Comparison of ENCODE assay signal across 2 cellular contexts in genomic region chr20:33291416-33291815, GRCh38.
TF ChIP-seq lines count a peak whose summit lies in the region.

No MANE protein-coding gene starts in this region.

TF ChIP-seq in GM23338, 12 proteins besides CTCF, POLR2A, EP300 and RAD21:
- TF ChIP-seq JUNB (IDR thresholded peaks at IDR 0.05; ENCODE audit: unreplicated experiment), result no peak
- TF ChIP-seq STAT1 (IDR thresholded peaks at IDR 0.05; ENCODE audit: unreplicated experiment), result no peak
- TF ChIP-seq EZH2 (IDR thresholded peaks at IDR 0.05; ENCODE audit: low read depth, unreplicated experiment), result no peak
- TF ChIP-seq POLR2AphosphoS5 (IDR thresholded peaks at IDR 0.05; ENCODE audit: low read depth), result no peak
- no peak for TF ChIP-seq ETS1 (IDR thresholded peaks at IDR 0.05)
- no peak for TF ChIP-seq ZNF331 (CRISPR knock-in tag; IDR thresholded peaks at IDR 0.05; ENCODE audit: low read depth)
- TF ChIP-seq CREB1 (CRISPR knock-in tag; IDR thresholded peaks at IDR 0.05; ENCODE audit: low read depth), result no peak
- no peak for TF ChIP-seq ZNF114 (CRISPR knock-in tag; IDR thresholded peaks at IDR 0.05)
- no peak for TF ChIP-seq REST (IDR thresholded peaks at IDR 0.05; ENCODE audit: unreplicated experiment)
- TF ChIP-seq EZH2phosphoT487 (IDR thresholded peaks at IDR 0.05; ENCODE audit: unreplicated experiment), result no peak
- TF ChIP-seq ZNF462 (CRISPR knock-in tag; IDR thresholded peaks at IDR 0.05), result no peak
- no peak for TF ChIP-seq NANOG (IDR thresholded peaks at IDR 0.05; ENCODE audit: borderline replicate concordance)
TF ChIP-seq in GM23338: peak in this region for 0.

TF ChIP-seq in K562, 482 proteins besides CTCF, POLR2A, EP300 and RAD21:
- TF ChIP-seq FUS (optimal IDR thresholded peaks at IDR 0.05; ENCODE audit: low read depth, low read length), result no peak
- TF ChIP-seq HIVEP1 (CRISPR knock-in tag; IDR thresholded peaks at IDR 0.05), result no peak
- TF ChIP-seq ZNF280A (IDR thresholded peaks at IDR 0.05; ENCODE audit: low read depth, partially characterized antibody), result no peak
- TF ChIP-seq DDX20 (tag; IDR thresholded peaks at IDR 0.05; ENCODE audit: low read depth), result no peak
- TF ChIP-seq POLR2H (tag; IDR thresholded peaks at IDR 0.05; ENCODE audit: low read depth), result no peak
- no peak for TF ChIP-seq STAT6 (CRISPR knock-in tag; IDR thresholded peaks at IDR 0.05)
- no peak for TF ChIP-seq NELFE (IDR thresholded peaks at IDR 0.05; ENCODE audit: insufficient read depth, insufficient read length)
- no peak for TF ChIP-seq BCLAF1 (IDR thresholded peaks at IDR 0.05; ENCODE audit: borderline replicate concordance in 1 of 2, control insufficient read depth in 1 of 2, low read depth in 2 of 2, low read length in 1 of 2)
- TF ChIP-seq ZNF184 (CRISPR knock-in tag; IDR thresholded peaks at IDR 0.05), result no peak
- no peak for TF ChIP-seq MAFG (tag; conservative IDR thresholded peaks at IDR 0.05)
- no peak for TF ChIP-seq HDAC1 (IDR thresholded peaks at IDR 0.05)
- TF ChIP-seq FOXP1 (CRISPR knock-in tag; IDR thresholded peaks at IDR 0.05), result no peak
- TF ChIP-seq NFIC (IDR thresholded peaks at IDR 0.05), result no peak
- no peak for TF ChIP-seq ARID3A (IDR thresholded peaks at IDR 0.05; ENCODE audit: borderline replicate concordance, low read depth, low read length)
- no peak for TF ChIP-seq ZNF282 (CRISPR knock-in tag; IDR thresholded peaks at IDR 0.05)
- no peak for TF ChIP-seq FOXP4 (CRISPR knock-in tag; IDR thresholded peaks at IDR 0.05; ENCODE audit: borderline replicate concordance)
- TF ChIP-seq ZSCAN32 (CRISPR knock-in tag; IDR thresholded peaks at IDR 0.05), result no peak
- no peak for TF ChIP-seq ZBTB5 (IDR thresholded peaks at IDR 0.05)
